Comparison of ENCODE assay signal across 14 cellular contexts in genomic region chrX:139200346-139200745, GRCh38.
"Had no signal": no experiment of that assay in that cellular context is flagged by ENCODE, and none has a peak within 500 bp of the region (broad histone marks: within the 10 kb centered on the region; RNA-seq: fewer than 3 reads in every experiment).

No MANE protein-coding gene starts in this region.

- H3K9me3 ChIP-seq: body of pancreas, left lung, ovary, tibial nerve had no signal

- H3K27me3 ChIP-seq: body of pancreas, ovary had no signal

- H3K36me3 ChIP-seq: esophagus muscularis mucosa, left lung, ovary, tibial nerve had no signal

- DNase-seq: activated B cell treated with CpG ODN at 0.5 μM for 24 hours; activated CD4-positive, alpha-beta T cell treated with anti-CD3 and anti-CD28 coated beads, Interleukin-2, amount 50 U/mL, for 1 hour; activated naive CD4-positive, alpha-beta T cell treated with anti-CD3 and anti-CD28 coated beads, Interleukin-2, amount 50 U/mL, for 16 hours; activated T-cell treated with anti-CD3 and anti-CD28 coated beads for 4 hours; body of pancreas; cerebellar nuclear complex; head of caudate nucleus; left lung; ovary had no signal

- H3K4me3 Mint-ChIP-seq: activated B cell treated with CpG ODN at 0.5 μM for 24 hours; activated T-helper 17 cell treated with anti-CD3 and anti-CD28 coated beads, Interleukin-2, amount 50 U/mL, for 72 hours; dendritic cell treated with granulocyte-macrophage colony-stimulating factor and Interleukin-4, amounts not matched to agents 40 ng/mL and 50 ng/mL, for 4 days had no signal

- ATAC-seq: activated T-helper 17 cell treated with anti-CD3 and anti-CD28 coated beads, Interleukin-2, amount 50 U/mL, for 72 hours; body of pancreas; left lung had no signal

- H3K4me1 ChIP-seq: body of pancreas had no signal

- H3K27ac Mint-ChIP-seq: activated B cell treated with CpG ODN at 0.5 μM for 24 hours; activated T-helper 17 cell treated with anti-CD3 and anti-CD28 coated beads, Interleukin-2, amount 50 U/mL, for 72 hours; dendritic cell treated with granulocyte-macrophage colony-stimulating factor and Interleukin-4, amounts not matched to agents 40 ng/mL and 50 ng/mL, for 4 days; nephron had no signal

- H3K27ac ChIP-seq: body of pancreas, esophagus muscularis mucosa, left lung, ovary, tibial nerve had no signal

- H3K9me3 Mint-ChIP-seq: activated B cell treated with CpG ODN at 0.5 μM for 24 hours; activated T-helper 17 cell treated with anti-CD3 and anti-CD28 coated beads, Interleukin-2, amount 50 U/mL, for 72 hours; dendritic cell treated with granulocyte-macrophage colony-stimulating factor and Interleukin-4, amounts not matched to agents 40 ng/mL and 50 ng/mL, for 4 days; nephron had no signal

- H3K4me1 Mint-ChIP-seq: activated T-helper 17 cell treated with anti-CD3 and anti-CD28 coated beads, Interleukin-2, amount 50 U/mL, for 72 hours had no signal

- H3K4me3 ChIP-seq: body of pancreas, esophagus muscularis mucosa, left lung, ovary, tibial nerve had no signal
